ENCODE assay signal across 12 cellular contexts in genomic region chr17:76444518-76445311, GRCh38. TPM values are rescaled to one million over a fixed set of nuclear protein-coding genes. Genes with fewer than 3 reads are reported as not detected.
DNase-seq lines count a peak whose midpoint lies in the region; ATAC-seq and TF ChIP-seq lines count a peak whose summit lies in the region.
"Had no signal": no experiment of that assay in that cellular context is flagged by ENCODE, and none has a peak within 500 bp of the region (broad histone marks: within the 10 kb centered on the region; RNA-seq: fewer than 3 reads in every experiment).

No MANE protein-coding gene starts in this region.

- H3K36me3 Mint-ChIP-seq in HFFc6 (ENCODE audit: low read depth), result no peaks in the 10 kb centered on the region; the same call in 1 of the 2 replicates
- peaks cover 6% of the 10 kb centered on the region for H3K36me3 Mint-ChIP-seq in activated naive CD8-positive, alpha-beta T cell treated with anti-CD3 and anti-CD28 coated beads, Interleukin-2, amount 50 U/mL, for 24 hours (ENCODE audit: low read depth)

- DNase-seq in Caki2 (ENCODE audit: low read depth) (peak; percentile 62), HFFc6 (no peak), lung microvascular endothelial cell (ENCODE audit: low read depth in 2 of 2) (peak; percentile 32 to 53), occipital lobe (lab: John Stamatoyannopoulos, UW) (no peak)
- no peak for DNase-seq in activated naive CD8-positive, alpha-beta T cell treated with anti-CD3 and anti-CD28 coated beads, Interleukin-2, amount 50 U/mL, for 24 hours
- DNase-seq in NK-92 treated with Interleukin-12 subunit alpha and Interleukin-12 subunit beta, amount 100 ng/mL, for 24 hours (lab: John Stamatoyannopoulos, UW), result no peak
- DNase-seq: activated CD4-positive, alpha-beta T cell treated with anti-CD3 and anti-CD28 coated beads, Interleukin-2, amount 50 U/mL, for 4 hours; NCI-H1436 treated with DMSO at 0.1 percent for 48 hours; SHP77 treated with DMSO at 0.1 percent for 48 hours; stimulated activated naive CD4-positive, alpha-beta T cell treated with Interleukin-2 at 50 U/mL for 16 hours had no signal

- peak overlapping the region; percentile 92 for H3K4me3 Mint-ChIP-seq in HFFc6
- no peak overlapping the region for H3K4me3 Mint-ChIP-seq in activated naive CD8-positive, alpha-beta T cell treated with anti-CD3 and anti-CD28 coated beads, Interleukin-2, amount 50 U/mL, for 24 hours

- in situ Hi-C loops in Caki2 (cut with HindIII; ENCODE audit: low pct_unique_long_range_greater_than_20kb, low sequenced_read_pairs), result no loop called here

- peaks cover 79% of the 10 kb centered on the region for H3K4me1 Mint-ChIP-seq in HFFc6 (ENCODE audit: low read depth)
- H3K4me1 Mint-ChIP-seq in activated naive CD8-positive, alpha-beta T cell treated with anti-CD3 and anti-CD28 coated beads, Interleukin-2, amount 50 U/mL, for 24 hours, result peaks cover 76% of the 10 kb centered on the region

- H3K9me3 Mint-ChIP-seq in HFFc6, result no peaks in the 10 kb centered on the region
- H3K9me3 Mint-ChIP-seq in activated naive CD8-positive, alpha-beta T cell treated with anti-CD3 and anti-CD28 coated beads, Interleukin-2, amount 50 U/mL, for 24 hours, result no peaks in the 10 kb centered on the region

- TF ChIP-seq CTCF in HFFc6 (IDR thresholded peaks at IDR 0.05), result no peak

- H3K27ac Mint-ChIP-seq in HFFc6, result peak overlapping the region; percentile 96
- peak overlapping the region; percentile 14 for H3K27ac Mint-ChIP-seq in activated naive CD8-positive, alpha-beta T cell treated with anti-CD3 and anti-CD28 coated beads, Interleukin-2, amount 50 U/mL, for 24 hours

- H3K27me3 Mint-ChIP-seq in HFFc6 (ENCODE audit: insufficient read depth), result peaks cover 2% of the 10 kb centered on the region
- no peaks in the 10 kb centered on the region for H3K27me3 Mint-ChIP-seq in activated naive CD8-positive, alpha-beta T cell treated with anti-CD3 and anti-CD28 coated beads, Interleukin-2, amount 50 U/mL, for 24 hours

- ATAC-seq in activated naive CD8-positive, alpha-beta T cell treated with anti-CD3 and anti-CD28 coated beads, Interleukin-2, amount 50 U/mL, for 24 hours, result peak; percentile 44
- ATAC-seq in HG03196 (IDR thresholded peaks at IDR 0.05; ENCODE audit: unreplicated experiment) (no peak), GM19467 (IDR thresholded peaks at IDR 0.05; ENCODE audit: unreplicated experiment) (no peak)

RNA-seq across cellular contexts. Expression of gene UBE2O, which starts 8.2 kb away (rescaled TPM):
- 22.9 and 23.7 TPM in 2 replicates for total RNA-seq in Caki2 (2014; rRNA removed; shearing (Covaris generic); ENCODE audit: low replicate concordance)
- 10 to 100 TPM; 24.3 to 26.0 (median 24.5) TPM for total RNA-seq in HFFc6 (2021; fragmentation: NEBNext Ultra II Directional; extraction: Animal tissue kit (Norgen Biotek cat#: 25700))
- total RNA-seq in lung microvascular endothelial cell, result 12.3 and 13.3 TPM in 2 replicates
- total RNA-seq in occipital lobe, result 30.3 TPM

RNA-seq across cellular contexts. Expression of gene AANAT, which starts 22.7 kb away (rescaled TPM):
- not detected in 2 replicates for total RNA-seq in Caki2 (2014; rRNA removed; shearing (Covaris generic); ENCODE audit: low replicate concordance)
- under 1 TPM in 1 of 6 experiments, not detected in 5; 0.21 TPM for total RNA-seq in HFFc6 (2021; fragmentation: NEBNext Ultra II Directional; extraction: Animal tissue kit (Norgen Biotek cat#: 25700))
- total RNA-seq in lung microvascular endothelial cell (not detected in 2 replicates), occipital lobe (not detected)

RNA-seq across cellular contexts. Expression of gene RHBDF2, which starts 56.5 kb away (rescaled TPM):
- total RNA-seq in Caki2 (2014; rRNA removed; shearing (Covaris generic); ENCODE audit: low replicate concordance), result 17.5 and 33.6 TPM in 2 replicates
- 10 to 100 TPM in 2 of 6 experiments, 1 to 10 TPM in 4; 7.1 to 13.1 (median 9.4) TPM for total RNA-seq in HFFc6 (2021; fragmentation: NEBNext Ultra II Directional; extraction: Animal tissue kit (Norgen Biotek cat#: 25700))
- 8.1 and 22.6 TPM in 2 replicates for total RNA-seq in lung microvascular endothelial cell
- total RNA-seq in occipital lobe, result 2.2 TPM

Comparison
In these comparisons a context has a peak if more than half of its experiments do, and no peak if none do; other contexts are left out.
1. DNase-seq: peak in Caki2 (single experiment) and lung microvascular endothelial cell (2 of 2); none in HFFc6 (single experiment), activated naive CD8-positive, alpha-beta T cell treated with anti-CD3 and anti-CD28 coated beads, Interleukin-2, amount 50 U/mL, for 24 hours (single experiment), occipital lobe (single experiment) and NK-92 treated with Interleukin-12 subunit alpha and Interleukin-12 subunit beta, amount 100 ng/mL, for 24 hours (single experiment).